In the genomic region with DNA sequence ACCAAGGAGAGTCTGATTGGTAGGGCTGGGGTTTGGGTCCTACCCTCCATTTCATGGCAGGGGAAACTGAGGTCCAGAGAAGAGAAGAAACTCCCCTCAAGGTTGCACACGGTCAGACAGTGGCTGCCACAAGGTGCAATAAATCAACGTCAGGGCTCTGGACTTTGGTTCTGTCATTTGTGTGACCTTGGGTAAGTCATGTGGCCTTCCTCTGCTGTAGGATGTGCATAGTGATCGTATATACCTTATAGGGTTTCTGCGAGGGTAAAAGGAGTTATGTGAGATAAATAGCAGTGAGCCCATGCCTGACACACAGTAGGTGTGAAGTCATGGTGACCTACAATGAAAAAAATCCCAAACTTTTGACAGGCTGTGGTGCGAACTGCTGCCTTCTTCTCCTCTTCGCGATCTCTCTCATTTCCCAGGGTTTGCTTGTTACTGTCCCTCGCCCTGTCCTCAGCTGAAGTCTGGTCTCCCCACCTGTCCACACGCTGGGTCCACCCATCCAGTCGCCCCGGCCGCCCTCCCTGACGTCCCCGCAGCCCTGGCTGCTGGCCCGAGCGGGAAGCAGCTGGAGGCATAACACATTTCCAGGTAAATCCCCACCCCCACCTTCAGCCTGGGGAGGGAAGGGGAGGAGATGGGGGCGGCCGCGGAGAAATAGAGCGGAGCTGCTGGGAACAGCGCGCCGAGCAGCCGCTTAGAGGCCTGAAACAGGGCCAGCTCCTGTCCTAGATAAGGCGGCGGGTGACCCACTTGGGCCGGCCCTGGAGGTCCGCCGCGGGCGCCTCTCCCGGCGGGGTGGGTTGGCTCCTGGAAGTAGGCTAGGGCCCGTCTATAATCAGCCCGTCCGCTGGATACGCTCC, we compare ENCODE assay signal across 1 cellular context.
TF ChIP-seq lines count a peak whose summit lies in the region.

No MANE protein-coding gene starts in this region.

TF ChIP-seq in HepG2, 621 proteins besides CTCF, POLR2A, EP300 and RAD21 (continued from another document):
- TF ChIP-seq, protein P1, sequence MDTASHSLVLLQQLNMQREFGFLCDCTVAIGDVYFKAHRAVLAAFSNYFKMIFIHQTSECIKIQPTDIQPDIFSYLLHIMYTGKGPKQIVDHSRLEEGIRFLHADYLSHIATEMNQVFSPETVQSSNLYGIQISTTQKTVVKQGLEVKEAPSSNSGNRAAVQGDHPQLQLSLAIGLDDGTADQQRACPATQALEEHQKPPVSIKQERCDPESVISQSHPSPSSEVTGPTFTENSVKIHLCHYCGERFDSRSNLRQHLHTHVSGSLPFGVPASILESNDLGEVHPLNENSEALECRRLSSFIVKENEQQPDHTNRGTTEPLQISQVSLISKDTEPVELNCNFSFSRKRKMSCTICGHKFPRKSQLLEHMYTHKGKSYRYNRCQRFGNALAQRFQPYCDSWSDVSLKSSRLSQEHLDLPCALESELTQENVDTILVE (CRISPR knock-in tag; IDR thresholded peaks at IDR 0.05): no peak
- TF ChIP-seq ZNF292 (CRISPR knock-in tag; IDR thresholded peaks at IDR 0.05; ENCODE audit: borderline replicate concordance, low read depth): peak; percentile 83; the same call in 1 of the 2 replicates
- no peak for TF ChIP-seq NCOA1 (CRISPR knock-in tag; IDR thresholded peaks at IDR 0.05)
- TF ChIP-seq KAT7 (CRISPR knock-in tag; IDR thresholded peaks at IDR 0.05; ENCODE audit: borderline replicate concordance): no peak
- TF ChIP-seq NFRKB (IDR thresholded peaks at IDR 0.05): no peak
- TF ChIP-seq ZNF598 (CRISPR knock-in tag; IDR thresholded peaks at IDR 0.05; ENCODE audit: borderline replicate concordance): no peak
- TF ChIP-seq TBL1XR1 (IDR thresholded peaks at IDR 0.05; ENCODE audit: borderline replicate concordance, low read length, partially characterized antibody): no peak
- TF ChIP-seq, protein P2, sequence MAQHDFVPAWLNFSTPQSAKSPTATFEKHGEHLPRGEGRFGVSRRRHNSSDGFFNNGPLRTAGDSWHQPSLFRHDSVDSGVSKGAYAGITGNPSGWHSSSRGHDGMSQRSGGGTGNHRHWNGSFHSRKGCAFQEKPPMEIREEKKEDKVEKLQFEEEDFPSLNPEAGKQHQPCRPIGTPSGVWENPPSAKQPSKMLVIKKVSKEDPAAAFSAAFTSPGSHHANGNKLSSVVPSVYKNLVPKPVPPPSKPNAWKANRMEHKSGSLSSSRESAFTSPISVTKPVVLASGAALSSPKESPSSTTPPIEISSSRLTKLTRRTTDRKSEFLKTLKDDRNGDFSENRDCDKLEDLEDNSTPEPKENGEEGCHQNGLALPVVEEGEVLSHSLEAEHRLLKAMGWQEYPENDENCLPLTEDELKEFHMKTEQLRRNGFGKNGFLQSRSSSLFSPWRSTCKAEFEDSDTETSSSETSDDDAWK (CRISPR knock-in tag; IDR thresholded peaks at IDR 0.05): no peak
- TF ChIP-seq ZNF879 (CRISPR knock-in tag; IDR thresholded peaks at IDR 0.05): no peak
- TF ChIP-seq, protein P3, sequence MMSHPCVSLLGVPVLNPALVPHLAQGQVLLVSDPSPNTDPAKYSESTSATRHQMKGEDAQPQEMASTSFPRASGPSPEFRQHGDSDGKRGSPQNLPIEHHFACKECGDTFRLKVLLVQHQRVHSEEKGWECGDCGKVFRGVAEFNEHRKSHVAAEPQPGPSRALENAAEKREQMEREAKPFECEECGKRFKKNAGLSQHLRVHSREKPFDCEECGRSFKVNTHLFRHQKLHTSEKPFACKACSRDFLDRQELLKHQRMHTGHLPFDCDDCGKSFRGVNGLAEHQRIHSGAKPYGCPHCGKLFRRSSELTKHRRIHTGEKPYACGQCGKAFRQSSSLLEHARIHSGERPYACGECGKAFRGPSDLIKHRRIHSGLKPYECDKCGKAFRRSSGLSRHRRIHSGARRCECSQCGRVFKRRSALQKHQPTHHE (CRISPR knock-in tag; IDR thresholded peaks at IDR 0.05; ENCODE audit: borderline replicate concordance): no peak
- no peak; the same call in none of the 2 replicates for TF ChIP-seq ZFY (CRISPR knock-in tag; IDR thresholded peaks at IDR 0.05)
- TF ChIP-seq ZNF891 (CRISPR knock-in tag; IDR thresholded peaks at IDR 0.05): no peak
- no peak for TF ChIP-seq ZBTB7A (CRISPR knock-in tag; IDR thresholded peaks at IDR 0.05)
- no peak for TF ChIP-seq FOXM1 (CRISPR knock-in tag; IDR thresholded peaks at IDR 0.05)
- TF ChIP-seq, protein P4, sequence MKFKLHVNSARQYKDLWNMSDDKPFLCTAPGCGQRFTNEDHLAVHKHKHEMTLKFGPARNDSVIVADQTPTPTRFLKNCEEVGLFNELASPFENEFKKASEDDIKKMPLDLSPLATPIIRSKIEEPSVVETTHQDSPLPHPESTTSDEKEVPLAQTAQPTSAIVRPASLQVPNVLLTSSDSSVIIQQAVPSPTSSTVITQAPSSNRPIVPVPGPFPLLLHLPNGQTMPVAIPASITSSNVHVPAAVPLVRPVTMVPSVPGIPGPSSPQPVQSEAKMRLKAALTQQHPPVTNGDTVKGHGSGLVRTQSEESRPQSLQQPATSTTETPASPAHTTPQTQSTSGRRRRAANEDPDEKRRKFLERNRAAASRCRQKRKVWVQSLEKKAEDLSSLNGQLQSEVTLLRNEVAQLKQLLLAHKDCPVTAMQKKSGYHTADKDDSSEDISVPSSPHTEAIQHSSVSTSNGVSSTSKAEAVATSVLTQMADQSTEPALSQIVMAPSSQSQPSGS (CRISPR knock-in tag; IDR thresholded peaks at IDR 0.05): no peak
- TF ChIP-seq, protein P5, sequence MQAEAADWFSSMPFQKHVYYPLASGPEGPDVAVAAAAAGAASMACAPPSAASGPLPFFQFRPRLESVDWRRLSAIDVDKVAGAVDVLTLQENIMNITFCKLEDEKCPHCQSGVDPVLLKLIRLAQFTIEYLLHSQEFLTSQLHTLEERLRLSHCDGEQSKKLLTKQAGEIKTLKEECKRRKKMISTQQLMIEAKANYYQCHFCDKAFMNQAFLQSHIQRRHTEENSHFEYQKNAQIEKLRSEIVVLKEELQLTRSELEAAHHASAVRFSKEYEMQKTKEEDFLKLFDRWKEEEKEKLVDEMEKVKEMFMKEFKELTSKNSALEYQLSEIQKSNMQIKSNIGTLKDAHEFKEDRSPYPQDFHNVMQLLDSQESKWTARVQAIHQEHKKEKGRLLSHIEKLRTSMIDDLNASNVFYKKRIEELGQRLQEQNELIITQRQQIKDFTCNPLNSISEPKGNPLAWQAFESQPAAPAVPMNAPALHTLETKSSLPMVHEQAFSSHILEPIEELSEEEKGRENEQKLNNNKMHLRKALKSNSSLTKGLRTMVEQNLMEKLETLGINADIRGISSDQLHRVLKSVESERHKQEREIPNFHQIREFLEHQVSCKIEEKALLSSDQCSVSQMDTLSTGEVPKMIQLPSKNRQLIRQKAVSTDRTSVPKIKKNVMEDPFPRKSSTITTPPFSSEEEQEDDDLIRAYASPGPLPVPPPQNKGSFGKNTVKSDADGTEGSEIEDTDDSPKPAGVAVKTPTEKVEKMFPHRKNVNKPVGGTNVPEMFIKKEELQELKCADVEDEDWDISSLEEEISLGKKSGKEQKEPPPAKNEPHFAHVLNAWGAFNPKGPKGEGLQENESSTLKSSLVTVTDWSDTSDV (CRISPR knock-in tag; IDR thresholded peaks at IDR 0.05): no peak
- no peak for TF ChIP-seq NONO (IDR thresholded peaks at IDR 0.05)
- TF ChIP-seq NONO (CRISPR knock-in tag; conservative IDR thresholded peaks at IDR 0.05): peak; percentile 34; the same call in 1 of the 2 replicates
- TF ChIP-seq THAP11 (CRISPR knock-in tag; IDR thresholded peaks at IDR 0.05): peak; percentile 73
- TF ChIP-seq GATAD1 (CRISPR knock-in tag; IDR thresholded peaks at IDR 0.05): no peak
- no peak for TF ChIP-seq TBX3 (IDR thresholded peaks at IDR 0.05; ENCODE audit: borderline replicate concordance)
- TF ChIP-seq NR2F2 (IDR thresholded peaks at IDR 0.05; ENCODE audit: borderline replicate concordance, low read depth): peak; percentile 24; the same call in 1 of the 2 replicates
- TF ChIP-seq TAF15 (IDR thresholded peaks at IDR 0.05; ENCODE audit: low read depth, low read length, poor library complexity, severe bottlenecking): no peak
- TF ChIP-seq TMF1 (CRISPR knock-in tag; IDR thresholded peaks at IDR 0.05; ENCODE audit: low read depth): no peak
- 0 out of 2 replicates have a peak, but pooled peaks have one; percentile 59 for TF ChIP-seq ZMYM2 (CRISPR knock-in tag; IDR thresholded peaks at IDR 0.05)
- TF ChIP-seq ZNF83 (CRISPR knock-in tag; IDR thresholded peaks at IDR 0.05; ENCODE audit: borderline replicate concordance): no peak
- no peak for TF ChIP-seq EHMT2 (IDR thresholded peaks at IDR 0.05; ENCODE audit: borderline replicate concordance, low read depth, low read length)
- no peak for TF ChIP-seq ZNF20 (CRISPR knock-in tag; IDR thresholded peaks at IDR 0.05)
- TF ChIP-seq TEAD2 (CRISPR knock-in tag; IDR thresholded peaks at IDR 0.05): no peak
